30 cellular contexts compared by ENCODE assay signal in the genomic region with DNA sequence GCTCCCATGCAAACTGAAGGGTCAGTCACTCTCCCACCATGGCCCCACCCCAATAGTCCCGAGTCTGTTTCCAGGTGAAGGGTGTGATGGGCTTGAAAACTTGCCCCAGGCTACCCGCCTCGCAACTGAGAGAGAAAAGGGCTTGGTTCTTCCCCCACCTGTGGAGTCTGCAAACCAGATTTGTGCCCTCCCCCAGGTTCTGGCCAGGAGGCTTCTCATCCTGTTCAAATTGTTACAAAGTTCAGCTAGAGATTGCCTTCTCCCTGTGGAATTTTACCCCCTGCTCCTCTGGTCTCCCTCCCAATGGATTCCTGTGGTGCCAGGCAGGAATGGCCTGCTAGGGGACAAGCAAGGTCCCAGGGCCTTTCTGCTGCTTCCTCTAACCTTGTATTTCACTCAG.
"Had no signal": no experiment of that assay in that cellular context is flagged by ENCODE, and none has a peak within 500 bp of the region (broad histone marks: within the 10 kb centered on the region; RNA-seq: fewer than 3 reads in every experiment).

No MANE protein-coding gene starts in this region.

- DNase-seq: activated B cell treated with CpG ODN at 0.5 μM for 24 hours; activated CD4-positive, alpha-beta memory T cell treated with anti-CD3 and anti-CD28 coated beads for 36 hours; activated CD4-positive, alpha-beta T cell treated with anti-CD3 and anti-CD28 coated beads for 4 hours; activated CD4-positive, alpha-beta T cell treated with anti-CD3 and anti-CD28 coated beads, Interleukin-2, amount 50 U/mL, for 1 hour; activated CD4-positive, CD25-positive, alpha-beta regulatory T cell treated with anti-CD3 and anti-CD28 coated beads, Interleukin-2, amount 50 U/mL, for 72 hours; activated CD8-positive, alpha-beta memory T cell treated with anti-CD3 and anti-CD28 coated beads, Interleukin-2, amount 50 U/mL, for 4 hours; activated gamma-delta T cell treated with Interleukin-2 at 50 U/mL for 16 hours; activated naive CD4-positive, alpha-beta T cell treated with anti-CD3 and anti-CD28 coated beads for 36 hours; activated T-cell treated with anti-CD3 and anti-CD28 coated beads for 4 hours; activated T-cell treated with anti-CD3 and anti-CD28 coated beads, Interleukin-2, amount 50 U/mL, for 4 hours; adrenal gland; central memory CD4-positive, alpha-beta T cell; NCI-H1048; NCI-H1105 treated with DMSO at 0.1 percent for 48 hours; NCI-H1436 treated with DMSO at 0.1 percent for 48 hours; NCI-H1694 treated with DMSO at 0.1 percent for 48 hours; NCI-H2029; NCI-H345; NCI-H524 treated with DMSO at 0.1 percent for 48 hours; SIG-M5; SW 1271; T-helper 1 cell; T-helper 2 cell; T-helper 9 cell had no signal

- H3K27me3 ChIP-seq: adrenal gland had no signal

- H3K36me3 ChIP-seq: adrenal gland had no signal

- H3K27ac ChIP-seq: adrenal gland, RWPE1, VCaP had no signal

- H3K9me3 ChIP-seq: adrenal gland had no signal

- ATAC-seq: activated naive CD4-positive, alpha-beta T cell treated with anti-CD3 and anti-CD28 coated beads, Interleukin-2, amount 50 U/mL, for 72 hours; activated T-cell treated with anti-CD3 and anti-CD28 coated beads, Interleukin-2, amount 50 U/mL, for 4 hours; K562; Right ventricle myocardium inferior; SK-N-SH treated with all-trans-retinoic acid at 6 μM for 48 hours had no signal

- H3K4me1 ChIP-seq: adrenal gland had no signal

- H3K4me3 ChIP-seq: adrenal gland, K562 had no signal
